ENCODE assay signal across 1 cellular context in the genomic region with DNA sequence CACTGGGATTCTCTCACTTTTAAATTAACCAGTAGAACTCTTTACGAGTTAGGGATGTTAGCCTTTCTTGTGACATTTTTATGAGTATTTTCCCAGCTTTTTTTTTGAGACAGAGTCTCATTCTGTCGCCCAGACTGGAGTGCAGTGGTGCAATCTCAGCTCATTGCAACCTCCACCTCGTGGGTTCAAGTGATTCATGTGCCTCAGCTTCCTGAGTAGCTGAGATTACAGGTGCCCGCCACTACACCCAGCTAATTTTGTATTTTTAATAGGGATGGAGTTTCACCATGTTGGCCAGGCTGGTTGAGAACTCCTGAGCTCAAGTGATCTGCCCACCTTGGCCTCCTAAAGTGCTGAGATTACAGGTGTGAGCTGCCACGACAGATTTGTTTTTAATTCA. TPM values are rescaled to one million over a fixed set of nuclear protein-coding genes. Genes with fewer than 3 reads are reported as not detected.
"Had no signal": no experiment of that assay in that cellular context is flagged by ENCODE, and none has a peak within 500 bp of the region (broad histone marks: within the 10 kb centered on the region; RNA-seq: fewer than 3 reads in every experiment).

No MANE protein-coding gene starts in this region.

RNA-seq across cellular contexts. Expression of gene RASSF2, which starts 54.7 kb away (rescaled TPM):
- total RNA-seq: MCF 10A had no signal
